ENCODE assay signal across 1 cellular context in genomic region chr14:67881225-67881624, GRCh38.
TF ChIP-seq lines count a peak whose summit lies in the region.

No MANE protein-coding gene starts in this region.

TF ChIP-seq in HepG2, 621 proteins besides CTCF, POLR2A, EP300 and RAD21 (continued from another document):
- TF ChIP-seq KIAA2018 (CRISPR knock-in tag; IDR thresholded peaks at IDR 0.05; ENCODE audit: borderline replicate concordance) (no peak), PLSCR1 (CRISPR knock-in tag; IDR thresholded peaks at IDR 0.05; ENCODE audit: borderline replicate concordance) (no peak)
